In genomic region chr3:146574173-146574572, GRCh38 we compare ENCODE assay signal across 1 cellular context.
TF ChIP-seq lines count a peak whose summit lies in the region.

No MANE protein-coding gene starts in this region.

TF ChIP-seq in GM23338, 12 proteins besides CTCF, POLR2A, EP300 and RAD21 (continued from another document):
- TF ChIP-seq ZNF462 (CRISPR knock-in tag; IDR thresholded peaks at IDR 0.05) = no peak
- no peak for TF ChIP-seq EZH2phosphoT487 (IDR thresholded peaks at IDR 0.05; ENCODE audit: unreplicated experiment)
- no peak for TF ChIP-seq EZH2 (IDR thresholded peaks at IDR 0.05; ENCODE audit: low read depth, unreplicated experiment)
- TF ChIP-seq POLR2AphosphoS5 (IDR thresholded peaks at IDR 0.05; ENCODE audit: low read depth) = no peak
- TF ChIP-seq STAT1 (IDR thresholded peaks at IDR 0.05; ENCODE audit: unreplicated experiment) = no peak
- no peak for TF ChIP-seq NANOG (IDR thresholded peaks at IDR 0.05; ENCODE audit: borderline replicate concordance)
- TF ChIP-seq, protein P1, sequence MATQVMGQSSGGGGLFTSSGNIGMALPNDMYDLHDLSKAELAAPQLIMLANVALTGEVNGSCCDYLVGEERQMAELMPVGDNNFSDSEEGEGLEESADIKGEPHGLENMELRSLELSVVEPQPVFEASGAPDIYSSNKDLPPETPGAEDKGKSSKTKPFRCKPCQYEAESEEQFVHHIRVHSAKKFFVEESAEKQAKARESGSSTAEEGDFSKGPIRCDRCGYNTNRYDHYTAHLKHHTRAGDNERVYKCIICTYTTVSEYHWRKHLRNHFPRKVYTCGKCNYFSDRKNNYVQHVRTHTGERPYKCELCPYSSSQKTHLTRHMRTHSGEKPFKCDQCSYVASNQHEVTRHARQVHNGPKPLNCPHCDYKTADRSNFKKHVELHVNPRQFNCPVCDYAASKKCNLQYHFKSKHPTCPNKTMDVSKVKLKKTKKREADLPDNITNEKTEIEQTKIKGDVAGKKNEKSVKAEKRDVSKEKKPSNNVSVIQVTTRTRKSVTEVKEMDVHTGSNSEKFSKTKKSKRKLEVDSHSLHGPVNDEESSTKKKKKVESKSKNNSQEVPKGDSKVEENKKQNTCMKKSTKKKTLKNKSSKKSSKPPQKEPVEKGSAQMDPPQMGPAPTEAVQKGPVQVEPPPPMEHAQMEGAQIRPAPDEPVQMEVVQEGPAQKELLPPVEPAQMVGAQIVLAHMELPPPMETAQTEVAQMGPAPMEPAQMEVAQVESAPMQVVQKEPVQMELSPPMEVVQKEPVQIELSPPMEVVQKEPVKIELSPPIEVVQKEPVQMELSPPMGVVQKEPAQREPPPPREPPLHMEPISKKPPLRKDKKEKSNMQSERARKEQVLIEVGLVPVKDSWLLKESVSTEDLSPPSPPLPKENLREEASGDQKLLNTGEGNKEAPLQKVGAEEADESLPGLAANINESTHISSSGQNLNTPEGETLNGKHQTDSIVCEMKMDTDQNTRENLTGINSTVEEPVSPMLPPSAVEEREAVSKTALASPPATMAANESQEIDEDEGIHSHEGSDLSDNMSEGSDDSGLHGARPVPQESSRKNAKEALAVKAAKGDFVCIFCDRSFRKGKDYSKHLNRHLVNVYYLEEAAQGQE (IDR thresholded peaks at IDR 0.05; ENCODE audit: unreplicated experiment) = no peak
TF ChIP-seq in GM23338: peak in this region for 0.
